In genomic region chr12:55548756-55549155, GRCh38 we compare ENCODE assay signal across 23 cellular contexts. TPM values are rescaled to one million over a fixed set of nuclear protein-coding genes. Genes with fewer than 3 reads are reported as not detected.
"Had no signal": no experiment of that assay in that cellular context is flagged by ENCODE, and none has a peak within 500 bp of the region (broad histone marks: within the 10 kb centered on the region; RNA-seq: fewer than 3 reads in every experiment).

No MANE protein-coding gene starts in this region.

- H3K4me1 ChIP-seq: SJCRH30 had no signal

- H3K9me3 ChIP-seq: SJCRH30 had no signal

- H3K36me3 ChIP-seq: SJCRH30 had no signal

- H3K27ac ChIP-seq: SJCRH30 had no signal

- H3K27me3 ChIP-seq: SJCRH30 had no signal

- DNase-seq: activated CD4-positive, alpha-beta T cell treated with anti-CD3 and anti-CD28 coated beads, Interleukin-2, amount 10 ng/mL, durations not matched to agents 24 days and 14 days; activated CD4-positive, alpha-beta T cell treated with anti-CD3 and anti-CD28 coated beads, Interleukin-2, amount 50 U/mL, for 48 hours; activated CD4-positive, CD25-positive, alpha-beta regulatory T cell treated with anti-CD3 and anti-CD28 coated beads, Interleukin-2, amount 50 U/mL, for 72 hours; activated CD8-positive, alpha-beta memory T cell treated with anti-CD3 and anti-CD28 coated beads, Interleukin-2, amount 10 ng/mL, durations not matched to agents 7 days and 5 days; activated effector memory CD4-positive, alpha-beta T cell treated with Interleukin-2 at 50 U/mL for 16 hours; activated naive CD4-positive, alpha-beta T cell treated with anti-CD3 and anti-CD28 coated beads for 36 hours; activated T-cell treated with anti-CD3 and anti-CD28 coated beads, Interleukin-2, amount 50 U/mL, for 24 hours; amygdala; MM.1S; NCI-H1105; NCI-H1436; NCI-H1694 treated with DMSO at 0.1 percent for 48 hours; NCI-H2029 treated with DMSO at 0.1 percent for 48 hours; NCI-H345; NCI-H510A; NCI-H526 treated with DMSO at 0.1 percent for 48 hours; NCI-H82; RPMI8226; SJCRH30 had no signal

- H3K4me3 ChIP-seq: SJCRH30 had no signal

RNA-seq across cellular contexts. Expression of gene OR6C4, which starts 0.6 kb away (rescaled TPM):
- total RNA-seq: activated CD4-positive, alpha-beta T cell treated with anti-CD3 and anti-CD28 coated beads, Interleukin-2, amount 10 ng/mL, durations not matched to agents 24 days and 14 days; activated CD8-positive, alpha-beta memory T cell treated with anti-CD3 and anti-CD28 coated beads, Interleukin-2, amount 10 ng/mL, durations not matched to agents 7 days and 5 days; activated naive CD4-positive, alpha-beta T cell treated with anti-CD3 and anti-CD28 coated beads for 36 hours; activated T-helper 1 cell treated with anti-CD3 and anti-CD28 coated beads, Interleukin-12 subunit alpha, Interleukin-12 subunit beta, Interleukin-2, Interleukin-4 antibody, amounts not matched to agents 30 ng/mL and 10 ng/mL and 1 ng/mL, durations not matched to agents 14 hours and 24 hours and 36 hours; astrocyte; Right ventricle myocardium inferior; SJCRH30; WTC11 had no signal

RNA-seq across cellular contexts. Expression of gene OR2AP1, which starts 23.5 kb away (rescaled TPM):
- total RNA-seq: activated CD4-positive, alpha-beta T cell treated with anti-CD3 and anti-CD28 coated beads, Interleukin-2, amount 10 ng/mL, durations not matched to agents 24 days and 14 days; activated CD8-positive, alpha-beta memory T cell treated with anti-CD3 and anti-CD28 coated beads, Interleukin-2, amount 10 ng/mL, durations not matched to agents 7 days and 5 days; activated naive CD4-positive, alpha-beta T cell treated with anti-CD3 and anti-CD28 coated beads for 36 hours; activated T-helper 1 cell treated with anti-CD3 and anti-CD28 coated beads, Interleukin-12 subunit alpha, Interleukin-12 subunit beta, Interleukin-2, Interleukin-4 antibody, amounts not matched to agents 30 ng/mL and 10 ng/mL and 1 ng/mL, durations not matched to agents 14 hours and 24 hours and 36 hours; astrocyte; Right ventricle myocardium inferior; SJCRH30; WTC11 had no signal

RNA-seq across cellular contexts. Expression of gene OR6C68, which starts 56.6 kb away (rescaled TPM):
- total RNA-seq: activated CD4-positive, alpha-beta T cell treated with anti-CD3 and anti-CD28 coated beads, Interleukin-2, amount 10 ng/mL, durations not matched to agents 24 days and 14 days; activated CD8-positive, alpha-beta memory T cell treated with anti-CD3 and anti-CD28 coated beads, Interleukin-2, amount 10 ng/mL, durations not matched to agents 7 days and 5 days; activated naive CD4-positive, alpha-beta T cell treated with anti-CD3 and anti-CD28 coated beads for 36 hours; activated T-helper 1 cell treated with anti-CD3 and anti-CD28 coated beads, Interleukin-12 subunit alpha, Interleukin-12 subunit beta, Interleukin-2, Interleukin-4 antibody, amounts not matched to agents 30 ng/mL and 10 ng/mL and 1 ng/mL, durations not matched to agents 14 hours and 24 hours and 36 hours; astrocyte; Right ventricle myocardium inferior; SJCRH30; WTC11 had no signal
